11 cellular contexts compared by ENCODE assay signal in the genomic region with DNA sequence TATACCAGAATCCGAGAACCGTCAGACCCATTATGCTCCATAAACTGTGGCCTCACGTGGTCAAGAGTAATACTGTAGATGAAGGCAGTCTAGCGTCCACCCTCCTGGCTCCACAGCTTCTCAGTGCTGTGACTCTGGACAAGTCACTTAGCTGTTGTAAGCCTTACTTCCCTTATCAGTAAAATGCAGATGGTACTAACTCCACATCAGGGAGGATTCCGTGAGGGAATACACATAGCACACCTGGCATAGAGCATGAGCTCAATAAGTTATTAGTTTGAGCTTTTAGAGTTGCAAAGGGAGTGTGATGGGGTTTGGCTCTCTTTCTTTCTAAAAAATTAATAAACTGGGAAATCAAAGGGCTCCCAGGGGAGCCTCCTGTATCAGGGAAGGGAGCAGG.
"Had no signal": no experiment of that assay in that cellular context is flagged by ENCODE, and none has a peak within 500 bp of the region (broad histone marks: within the 10 kb centered on the region; RNA-seq: fewer than 3 reads in every experiment).

No MANE protein-coding gene starts in this region.

- H3K9me3 ChIP-seq: HAP-1 had no signal

- H3K4me2 ChIP-seq: GM23338 had no signal

- H2AFZ ChIP-seq: GM23248, GM23338 had no signal

- DNase-seq: GM23248, GOT3, H7, H9, HCEC 1CT, HFFc6 had no signal

- ATAC-seq: GM23338, HCT116 had no signal

- FAIRE-seq: H1, H54 had no signal

- H3K4me3 ChIP-seq: GM23248, GM23338, HAP-1 had no signal

- H3K27ac ChIP-seq: GM23248 had no signal

- H3K4me1 ChIP-seq: HAP-1 had no signal

- H3K36me3 ChIP-seq: HAP-1 had no signal

- H3K9ac ChIP-seq: GM23248 had no signal
